Comparison of ENCODE assay signal across 15 cellular contexts in genomic region chrX:132433551-132433950, GRCh38. TPM values are rescaled to one million over a fixed set of nuclear protein-coding genes. Genes with fewer than 3 reads are reported as not detected.
DNase-seq lines count a peak whose midpoint lies in the region; ATAC-seq, FAIRE-seq and TF ChIP-seq lines count a peak whose summit lies in the region.
"Had no signal": no experiment of that assay in that cellular context is flagged by ENCODE, and none has a peak within 500 bp of the region (broad histone marks: within the 10 kb centered on the region; RNA-seq: fewer than 3 reads in every experiment).

No MANE protein-coding gene starts in this region.

- H3K27ac ChIP-seq in endodermal cell (ENCODE audit: low read depth, low read length) (peak overlapping the region; percentile 13), right lobe of liver (no peak overlapping the region), small intestine (ENCODE audit: low read depth in 1 of 2, low read length in 1 of 2) (no peak overlapping the region), SJCRH30 (no peak overlapping the region)
- H3K27ac ChIP-seq: BLaER1, HL-60 had no signal

- DNase-seq in D341Med (ENCODE audit: low spot score) (peak; percentile 6), endodermal cell (peak; percentile 40), right lobe of liver (peak in 2 of 3 donors; percentile 42 to 62), small intestine (peak; percentile 5), SJCRH30 (no peak), Right ventricle myocardium inferior (ENCODE audit: missing footprints) (no peak)
- DNase-seq: 8988T; AML-193; CD8-positive, alpha-beta memory T cell; DMS 273 treated with DMSO at 0.1 percent for 48 hours had no signal

- no peak overlapping the region for H3K4me3 Mint-ChIP-seq in endodermal cell
- H3K4me3 Mint-ChIP-seq: CD8-positive, alpha-beta memory T cell; GM23338 had no signal

- no peaks in the 10 kb centered on the region for H3K36me3 Mint-ChIP-seq in endodermal cell (ENCODE audit: low read depth)

- FAIRE-seq in small intestine (lab: Jason Lieb, UNC): no peak
- FAIRE-seq: GM12878 had no signal

- intact Hi-C loops in right lobe of liver (cut with DNase I): no loop called here
- intact Hi-C loops in Right ventricle myocardium inferior (cut with DNase I): no loop called here

- no peak for TF ChIP-seq POLR2A in right lobe of liver (IDR thresholded peaks at IDR 0.05)

- no peaks in the 10 kb centered on the region for H3K36me3 ChIP-seq in endodermal cell (ENCODE audit: control insufficient read depth, insufficient read depth, low read length)
- no peaks in the 10 kb centered on the region for H3K36me3 ChIP-seq in right lobe of liver
- no peaks in the 10 kb centered on the region for H3K36me3 ChIP-seq in small intestine (ENCODE audit: control insufficient read depth in 2 of 2, insufficient read depth in 2 of 2, low read length in 2 of 2)
- no peaks in the 10 kb centered on the region for H3K36me3 ChIP-seq in SJCRH30
- H3K36me3 ChIP-seq: BLaER1 had no signal

- H3K9me3 Mint-ChIP-seq in endodermal cell: no peaks in the 10 kb centered on the region
- H3K9me3 Mint-ChIP-seq: CD8-positive, alpha-beta memory T cell; GM23338 had no signal

- TF ChIP-seq CTCF in endodermal cell (conservative IDR thresholded peaks at IDR 0.05) (no peak), right lobe of liver (IDR thresholded peaks at IDR 0.05) (no peak)

- no peaks in the 10 kb centered on the region for H3K27me3 ChIP-seq in endodermal cell (ENCODE audit: control insufficient read depth, insufficient read depth, low read length, poor library complexity, severe bottlenecking)
- H3K27me3 ChIP-seq in right lobe of liver: no peaks in the 10 kb centered on the region
- no peaks in the 10 kb centered on the region for H3K27me3 ChIP-seq in small intestine (ENCODE audit: control insufficient read depth in 2 of 2, insufficient read depth in 2 of 2, low read length in 2 of 2)
- H3K27me3 ChIP-seq in SJCRH30: no peaks in the 10 kb centered on the region

- H3K9me3 ChIP-seq in endodermal cell (ENCODE audit: control insufficient read depth, low read length) (no peaks in the 10 kb centered on the region), right lobe of liver (no peaks in the 10 kb centered on the region), small intestine (ENCODE audit: control insufficient read depth, low read depth) (no peaks in the 10 kb centered on the region), SJCRH30 (replicated peaks) (no peaks in the 10 kb centered on the region)
- H3K9me3 ChIP-seq: BLaER1 had no signal

- H3K27me3 Mint-ChIP-seq in endodermal cell (ENCODE audit: insufficient read depth): no peaks in the 10 kb centered on the region

- 82% methylated on average over 6 of the region's 6 CpGs; no CpG with 5 or more reads in 1 of the 2 experiments for WGBS in endodermal cell (ENCODE audit: insufficient coverage in 1 of 2, insufficient read length in 1 of 2), 2 experiments
- 37% methylated on average over 6 of the region's 6 CpGs for WGBS in right lobe of liver (ENCODE audit: insufficient coverage, low coverage, low lambda C conversion rate, missing lambda C conversion rate)
- 31 to 67% (median 40%) methylated on average over 6 of the region's 6 CpGs for WGBS in small intestine, 3 donors

- H3K4me3 ChIP-seq in endodermal cell (ENCODE audit: low read length) (no peak overlapping the region), right lobe of liver (no peak overlapping the region), small intestine (ENCODE audit: low read depth in 1 of 2, low read length in 2 of 2) (no peak overlapping the region), SJCRH30 (no peak overlapping the region)
- H3K4me3 ChIP-seq: BLaER1, GM12878, GM23338 had no signal

- no peaks in the 10 kb centered on the region for H3K4me1 ChIP-seq in endodermal cell (ENCODE audit: control insufficient read depth, insufficient read depth, low read length)
- H3K4me1 ChIP-seq in right lobe of liver: no peaks in the 10 kb centered on the region
- no peaks in the 10 kb centered on the region for H3K4me1 ChIP-seq in small intestine (ENCODE audit: control insufficient read depth in 2 of 2, insufficient read depth in 1 of 2, low read depth in 1 of 2, low read length in 1 of 2)
- H3K4me1 ChIP-seq in SJCRH30: no peaks in the 10 kb centered on the region
- H3K4me1 ChIP-seq: BLaER1 had no signal

- H3K4me1 Mint-ChIP-seq in endodermal cell: peaks cover 13% of the 10 kb centered on the region

- H3K9ac ChIP-seq in endodermal cell (ENCODE audit: extremely low read depth, low read length, poor library complexity, severe bottlenecking): no peak overlapping the region
- H3K9ac ChIP-seq: BLaER1 had no signal

- peak; percentile 43 to 70 (median 52) for ATAC-seq in right lobe of liver
- ATAC-seq in Right ventricle myocardium inferior: no peak
- ATAC-seq in HG03520 (IDR thresholded peaks at IDR 0.05; ENCODE audit: unreplicated experiment): no peak
- ATAC-seq: GM12878 had no signal

- H3K27ac Mint-ChIP-seq in endodermal cell: peak overlapping the region; percentile 42
- H3K27ac Mint-ChIP-seq: GM23338 had no signal

RNA-seq across cellular contexts. Expression of gene MBNL3, which starts 55.3 kb away (rescaled TPM):
- total RNA-seq in endodermal cell (10 to 100 TPM; 17.0 to 33.4 TPM), right lobe of liver (100 to 1,000 TPM in 2 of 6 experiments, 10 to 100 TPM in 4; 53.3 to 164 (median 84.6) TPM), Right ventricle myocardium inferior (27.5 TPM)
- 17.2 TPM for polyA plus RNA-seq in endodermal cell (2013, experiment 1 of 2)
- polyA plus RNA-seq in endodermal cell (2013, experiment 2 of 2): 15.4 TPM
- 1 to 10 TPM; 2.7 to 5.7 (median 4.2) TPM for polyA plus RNA-seq in small intestine
- 23.8 and 29.9 TPM in 2 replicates for total RNA-seq in SJCRH30 (2014; rRNA removed; shearing (Covaris generic))

Comparison
In these comparisons a context has a peak if more than half of its experiments do, and no peak if none do; other contexts are left out.
1. DNase-seq: peak in D341Med (single experiment), endodermal cell (single experiment), right lobe of liver (2 of 3) and small intestine (single experiment); none in SJCRH30 (0 of 2) and Right ventricle myocardium inferior (single experiment).
2. ATAC-seq: peak in right lobe of liver (4 of 4); none in Right ventricle myocardium inferior (single experiment) and HG03520 (single experiment).